ENCODE assay signal across 1 cellular context in the genomic region with DNA sequence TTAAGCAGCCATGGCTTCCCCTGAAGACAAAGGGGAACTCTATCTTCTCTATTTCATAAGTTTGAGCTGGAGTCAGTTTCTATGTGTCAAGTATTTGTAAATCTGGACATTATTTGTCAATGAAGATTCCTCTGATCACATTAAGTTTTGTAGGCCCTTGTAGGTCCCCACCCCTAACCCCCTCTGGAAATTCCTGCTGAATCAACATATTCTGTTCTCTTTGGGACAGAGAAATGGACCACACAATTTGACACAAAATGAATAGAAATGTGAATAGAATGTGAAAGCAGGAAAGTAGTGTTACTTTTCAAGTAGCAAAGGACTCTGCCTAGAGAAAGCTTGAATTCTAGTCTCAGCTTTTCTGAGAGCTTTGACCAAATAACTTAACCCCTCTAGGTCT.
TF ChIP-seq lines count a peak whose summit lies in the region.

No MANE protein-coding gene starts in this region.

TF ChIP-seq in GM12878, 131 proteins besides CTCF, POLR2A, EP300 and RAD21:
- TF ChIP-seq STAT1 (conservative IDR thresholded peaks at IDR 0.05) (no peak), GATAD2B (conservative IDR thresholded peaks at IDR 0.05; ENCODE audit: low read depth) (no peak), NKRF (conservative IDR thresholded peaks at IDR 0.05) (no peak), TBL1XR1 (IDR thresholded peaks at IDR 0.05; ENCODE audit: low read depth, low read length) (no peak), IRF3 (IDR thresholded peaks at IDR 0.05) (no peak), CHD1 (IDR thresholded peaks at IDR 0.05; ENCODE audit: low read depth, low read length) (no peak), BMI1 (IDR thresholded peaks at IDR 0.05; ENCODE audit: borderline replicate concordance) (no peak), SUPT20H (IDR thresholded peaks at IDR 0.05; ENCODE audit: borderline replicate concordance, control insufficient read depth, low read depth, low read length) (no peak)
- TF ChIP-seq, protein P1, sequence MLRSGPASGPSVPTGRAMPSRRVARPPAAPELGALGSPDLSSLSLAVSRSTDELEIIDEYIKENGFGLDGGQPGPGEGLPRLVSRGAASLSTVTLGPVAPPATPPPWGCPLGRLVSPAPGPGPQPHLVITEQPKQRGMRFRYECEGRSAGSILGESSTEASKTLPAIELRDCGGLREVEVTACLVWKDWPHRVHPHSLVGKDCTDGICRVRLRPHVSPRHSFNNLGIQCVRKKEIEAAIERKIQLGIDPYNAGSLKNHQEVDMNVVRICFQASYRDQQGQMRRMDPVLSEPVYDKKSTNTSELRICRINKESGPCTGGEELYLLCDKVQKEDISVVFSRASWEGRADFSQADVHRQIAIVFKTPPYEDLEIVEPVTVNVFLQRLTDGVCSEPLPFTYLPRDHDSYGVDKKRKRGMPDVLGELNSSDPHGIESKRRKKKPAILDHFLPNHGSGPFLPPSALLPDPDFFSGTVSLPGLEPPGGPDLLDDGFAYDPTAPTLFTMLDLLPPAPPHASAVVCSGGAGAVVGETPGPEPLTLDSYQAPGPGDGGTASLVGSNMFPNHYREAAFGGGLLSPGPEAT (IDR thresholded peaks at IDR 0.05; ENCODE audit: low read depth): no peak
- TF ChIP-seq, protein P2, sequence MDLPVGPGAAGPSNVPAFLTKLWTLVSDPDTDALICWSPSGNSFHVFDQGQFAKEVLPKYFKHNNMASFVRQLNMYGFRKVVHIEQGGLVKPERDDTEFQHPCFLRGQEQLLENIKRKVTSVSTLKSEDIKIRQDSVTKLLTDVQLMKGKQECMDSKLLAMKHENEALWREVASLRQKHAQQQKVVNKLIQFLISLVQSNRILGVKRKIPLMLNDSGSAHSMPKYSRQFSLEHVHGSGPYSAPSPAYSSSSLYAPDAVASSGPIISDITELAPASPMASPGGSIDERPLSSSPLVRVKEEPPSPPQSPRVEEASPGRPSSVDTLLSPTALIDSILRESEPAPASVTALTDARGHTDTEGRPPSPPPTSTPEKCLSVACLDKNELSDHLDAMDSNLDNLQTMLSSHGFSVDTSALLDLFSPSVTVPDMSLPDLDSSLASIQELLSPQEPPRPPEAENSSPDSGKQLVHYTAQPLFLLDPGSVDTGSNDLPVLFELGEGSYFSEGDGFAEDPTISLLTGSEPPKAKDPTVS (IDR thresholded peaks at IDR 0.05; ENCODE audit: low read depth, low read length): no peak
